Comparison of ENCODE assay signal across 8 cellular contexts in genomic region chr2:158457092-158457825, GRCh38. TPM values are rescaled to one million over a fixed set of nuclear protein-coding genes. Genes with fewer than 3 reads are reported as not detected.
DNase-seq lines count a peak whose midpoint lies in the region; ATAC-seq and TF ChIP-seq lines count a peak whose summit lies in the region.

No MANE protein-coding gene starts in this region.

- TF ChIP-seq CTCF in heart right ventricle (IDR thresholded peaks at IDR 0.05), result peak in 1 of 9 donors; percentile 14

- H3K27ac Mint-ChIP-seq in activated naive CD8-positive, alpha-beta T cell treated with anti-CD3 and anti-CD28 coated beads for 36 hours, result peak overlapping the region; percentile 83

- peak; percentile 36 for ATAC-seq in GM21526 (IDR thresholded peaks at IDR 0.05; ENCODE audit: low FRiP score, unreplicated experiment)
- peak; percentile 62 for ATAC-seq in SK-N-SH treated with all-trans-retinoic acid at 6 μM for 48 hours
- peak; percentile 18 to 67 (median 52) for ATAC-seq in heart right ventricle

- peaks cover 28% of the 10 kb centered on the region for H3K27me3 Mint-ChIP-seq in activated naive CD8-positive, alpha-beta T cell treated with anti-CD3 and anti-CD28 coated beads for 36 hours

- H3K4me3 Mint-ChIP-seq in activated naive CD8-positive, alpha-beta T cell treated with anti-CD3 and anti-CD28 coated beads for 36 hours, result peak overlapping the region; percentile 94

- no peaks in the 10 kb centered on the region for H3K9me3 Mint-ChIP-seq in activated naive CD8-positive, alpha-beta T cell treated with anti-CD3 and anti-CD28 coated beads for 36 hours

- peak overlapping the region; percentile 100 for H3K4me3 ChIP-seq in HUES6 (ENCODE audit: low read depth, low read length)
- peak overlapping the region; percentile 57 to 97 (median 91) for H3K4me3 ChIP-seq in heart right ventricle

- H3K36me3 Mint-ChIP-seq in activated naive CD8-positive, alpha-beta T cell treated with anti-CD3 and anti-CD28 coated beads for 36 hours, result peaks cover 9% of the 10 kb centered on the region

- no peaks in the 10 kb centered on the region for H3K27me3 ChIP-seq in HUES6 (ENCODE audit: control insufficient read depth, insufficient read depth, low read length)
- no peaks in the 10 kb centered on the region for H3K27me3 ChIP-seq in heart right ventricle

- H3K27ac ChIP-seq in HUES6 (ENCODE audit: low read depth, low read length), result peak overlapping the region; percentile 91
- H3K27ac ChIP-seq in heart right ventricle, result peak overlapping the region; percentile 73 to 98 (median 96)

- H3K4me1 Mint-ChIP-seq in activated naive CD8-positive, alpha-beta T cell treated with anti-CD3 and anti-CD28 coated beads for 36 hours, result peaks cover 33% of the 10 kb centered on the region

- intact Hi-C loops in heart right ventricle (cut with DNase I), result loop anchor here (5.0 to 10.0 kb wide), 10 partner anchors 198 to 422 kb away; no protein-coding TSS in a partner anchor
- intact Hi-C loops in posterior cingulate gyrus (cut with DNase I), result loop anchor here (2.0 to 10.0 kb wide), 3 partner anchors 275 to 582 kb away; partner anchors contain the start of gene ACVR1

- H3K9me3 ChIP-seq in HUES6 (ENCODE audit: control insufficient read depth, insufficient read depth, low read depth, low read length), result no peaks in the 10 kb centered on the region
- H3K9me3 ChIP-seq in heart right ventricle, result no peaks in the 10 kb centered on the region

- H3K4me1 ChIP-seq in HUES6 (ENCODE audit: control insufficient read depth, insufficient read depth, low read length) (peaks cover 26% of the 10 kb centered on the region), heart right ventricle (peaks cover 0 to 47% (median 36%) of the 10 kb centered on the region in 9 donors)

- peak; percentile 47 for DNase-seq in DMS79 (lab: John Stamatoyannopoulos, UW)
- DNase-seq in activated naive CD8-positive, alpha-beta T cell treated with anti-CD3 and anti-CD28 coated beads for 36 hours, result peak; percentile 70
- DNase-seq in heart right ventricle, result peak; percentile 60 to 71
- peak in 9 of 10 donors; percentile 34 to 92 (median 55) for DNase-seq in posterior cingulate gyrus
- DNase-seq in ureter (ENCODE audit: low spot score), result peak; percentile 62

- WGBS in heart right ventricle, 2 donors, result 0 to 1% methylated on average over 66 to 83 of the region's 84 CpGs

- no peaks in the 10 kb centered on the region for H3K36me3 ChIP-seq in HUES6 (ENCODE audit: control insufficient read depth, insufficient read depth, low read length)
- no peaks in the 10 kb centered on the region for H3K36me3 ChIP-seq in heart right ventricle

- H3K9ac ChIP-seq in HUES6 (ENCODE audit: low read length), result peak overlapping the region; percentile 95

TF ChIP-seq in SK-N-SH treated with all-trans-retinoic acid at 6 μM for 48 hours, 23 proteins besides CTCF, POLR2A, EP300 and RAD21:
- TF ChIP-seq BACH2 (CRISPR knock-in tag; IDR thresholded peaks at IDR 0.05; ENCODE audit: borderline replicate concordance), result no peak
- no peak for TF ChIP-seq GLIS3 (CRISPR knock-in tag; IDR thresholded peaks at IDR 0.05)
- TF ChIP-seq, protein P1, sequence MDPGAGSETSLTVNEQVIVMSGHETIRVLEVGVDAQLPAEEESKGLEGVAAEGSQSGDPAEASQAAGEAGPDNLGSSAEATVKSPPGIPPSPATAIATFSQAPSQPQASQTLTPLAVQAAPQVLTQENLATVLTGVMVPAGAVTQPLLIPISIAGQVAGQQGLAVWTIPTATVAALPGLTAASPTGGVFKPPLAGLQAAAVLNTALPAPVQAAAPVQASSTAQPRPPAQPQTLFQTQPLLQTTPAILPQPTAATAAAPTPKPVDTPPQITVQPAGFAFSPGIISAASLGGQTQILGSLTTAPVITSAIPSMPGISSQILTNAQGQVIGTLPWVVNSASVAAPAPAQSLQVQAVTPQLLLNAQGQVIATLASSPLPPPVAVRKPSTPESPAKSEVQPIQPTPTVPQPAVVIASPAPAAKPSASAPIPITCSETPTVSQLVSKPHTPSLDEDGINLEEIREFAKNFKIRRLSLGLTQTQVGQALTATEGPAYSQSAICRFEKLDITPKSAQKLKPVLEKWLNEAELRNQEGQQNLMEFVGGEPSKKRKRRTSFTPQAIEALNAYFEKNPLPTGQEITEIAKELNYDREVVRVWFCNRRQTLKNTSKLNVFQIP (CRISPR knock-in tag; IDR thresholded peaks at IDR 0.05; ENCODE audit: borderline replicate concordance, low read depth), result no peak
- TF ChIP-seq ARNTL (CRISPR knock-in tag; IDR thresholded peaks at IDR 0.05; ENCODE audit: borderline replicate concordance, low read depth), result no peak
- TF ChIP-seq ZNF70 (CRISPR knock-in tag; IDR thresholded peaks at IDR 0.05), result no peak
- no peak for TF ChIP-seq ISL1 (CRISPR knock-in tag; IDR thresholded peaks at IDR 0.05)
- no peak for TF ChIP-seq SNAI2 (CRISPR knock-in tag; IDR thresholded peaks at IDR 0.05)
- TF ChIP-seq TSHZ2 (CRISPR knock-in tag; IDR thresholded peaks at IDR 0.05), result no peak
- no peak for TF ChIP-seq TCF4 (CRISPR knock-in tag; IDR thresholded peaks at IDR 0.05; ENCODE audit: borderline replicate concordance)
- TF ChIP-seq, protein P2, sequence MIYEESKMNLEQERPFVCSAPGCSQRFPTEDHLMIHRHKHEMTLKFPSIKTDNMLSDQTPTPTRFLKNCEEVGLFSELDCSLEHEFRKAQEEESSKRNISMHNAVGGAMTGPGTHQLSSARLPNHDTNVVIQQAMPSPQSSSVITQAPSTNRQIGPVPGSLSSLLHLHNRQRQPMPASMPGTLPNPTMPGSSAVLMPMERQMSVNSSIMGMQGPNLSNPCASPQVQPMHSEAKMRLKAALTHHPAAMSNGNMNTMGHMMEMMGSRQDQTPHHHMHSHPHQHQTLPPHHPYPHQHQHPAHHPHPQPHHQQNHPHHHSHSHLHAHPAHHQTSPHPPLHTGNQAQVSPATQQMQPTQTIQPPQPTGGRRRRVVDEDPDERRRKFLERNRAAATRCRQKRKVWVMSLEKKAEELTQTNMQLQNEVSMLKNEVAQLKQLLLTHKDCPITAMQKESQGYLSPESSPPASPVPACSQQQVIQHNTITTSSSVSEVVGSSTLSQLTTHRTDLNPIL (CRISPR knock-in tag; IDR thresholded peaks at IDR 0.05; ENCODE audit: low read depth), result no peak
- no peak for TF ChIP-seq TOX (CRISPR knock-in tag; IDR thresholded peaks at IDR 0.05; ENCODE audit: borderline replicate concordance)

RNA-seq across cellular contexts. Expression of gene PKP4, which starts 0.5 kb away (rescaled TPM):
- 10 to 100 TPM; 35.3 to 38.2 TPM for total RNA-seq in activated naive CD8-positive, alpha-beta T cell treated with anti-CD3 and anti-CD28 coated beads for 36 hours
- total RNA-seq in heart right ventricle (10 to 100 TPM; 36.2 to 59.0 (median 48.1) TPM), ureter (142 TPM)
- 10 to 100 TPM; 17.9 to 19.2 TPM for polyA plus RNA-seq in heart right ventricle

RNA-seq across cellular contexts. Expression of gene CCDC148, which starts 0.7 kb away (rescaled TPM):
- not detected for total RNA-seq in activated naive CD8-positive, alpha-beta T cell treated with anti-CD3 and anti-CD28 coated beads for 36 hours
- total RNA-seq in heart right ventricle, result 1 to 10 TPM in 3 of 10 donors, under 1 TPM in 7; 0.36 to 1.4 (median 0.68) TPM
- under 1 TPM; 0.07 to 0.51 TPM for polyA plus RNA-seq in heart right ventricle
- total RNA-seq in ureter, result 3.4 TPM

Comparison
In these comparisons a context has a peak if more than half of its experiments do, and no peak if none do; other contexts are left out.
1. Peak in every context shown above with its lines: DNase-seq, ATAC-seq, H3K4me3 ChIP-seq and H3K27ac ChIP-seq.